ENCODE assay signal across 8 cellular contexts in genomic region chr1:32773018-32773763, GRCh38. TPM values are rescaled to one million over a fixed set of nuclear protein-coding genes. Genes with fewer than 3 reads are reported as not detected.
DNase-seq lines count a peak whose midpoint lies in the region; ATAC-seq and TF ChIP-seq lines count a peak whose summit lies in the region.

No MANE protein-coding gene starts in this region.

- peak overlapping the region; percentile 38 for H3K4me3 Mint-ChIP-seq in Calu3 (ENCODE audit: low read depth, unreplicated experiment)
- H3K4me3 Mint-ChIP-seq in activated CD8-positive, alpha-beta T cell treated with anti-CD3 and anti-CD28 coated beads, Interleukin-2, amount 10 ng/mL, durations not matched to agents 7 days and 5 days = no peak overlapping the region

- intact Hi-C loops in Calu3 (cut with micrococcal nuclease; ENCODE audit: unreplicated experiment) = loop anchor here (1.0 kb wide), 1 partner anchor 61 kb away; no protein-coding TSS in a partner anchor

- TF ChIP-seq CTCF in Calu3 (IDR thresholded peaks at IDR 0.05; ENCODE audit: unreplicated experiment) = peak; percentile 93

- H3K18ac ChIP-seq in mesendoderm (ENCODE audit: low read length) = no peak overlapping the region

- H3K4me3 ChIP-seq in effector memory CD4-positive, alpha-beta T cell (ENCODE audit: insufficient read depth, low read depth, low read length, poor library complexity, severe bottlenecking) = no peak overlapping the region
- H3K4me3 ChIP-seq in mesendoderm (ENCODE audit: low read length) = no peak overlapping the region

- peak overlapping the region; percentile 79 for H3K27ac Mint-ChIP-seq in Calu3 (ENCODE audit: unreplicated experiment)
- no peak overlapping the region for H3K27ac Mint-ChIP-seq in activated CD8-positive, alpha-beta T cell treated with anti-CD3 and anti-CD28 coated beads, Interleukin-2, amount 10 ng/mL, durations not matched to agents 7 days and 5 days

- no peak overlapping the region for H2AK5ac ChIP-seq in mesendoderm (ENCODE audit: low read length)

- no peak overlapping the region for H4K5ac ChIP-seq in mesendoderm (ENCODE audit: low read length)

- H3K9me3 ChIP-seq in effector memory CD4-positive, alpha-beta T cell (ENCODE audit: control insufficient read depth, low read length) = no peaks in the 10 kb centered on the region

- POLR2A ChIA-PET in activated CD8-positive, alpha-beta T cell treated with anti-CD3 and anti-CD28 coated beads, Interleukin-2, amount 10 ng/mL, durations not matched to agents 7 days and 5 days (lab: Charles Lee) = interaction anchor here (0.7 to 2.8 kb wide), 4 partner anchors 10 to 122 kb away, joined by 3 to 9 read pairs (median 4); partner anchors contain the start of gene RBBP4

- peak; percentile 90 for DNase-seq in Calu3
- peak; percentile 55 for DNase-seq in NCI-H82 treated with DMSO at 0.1 percent for 48 hours (lab: John Stamatoyannopoulos, UW; ENCODE audit: unreplicated experiment)
- peak; percentile 80 for DNase-seq in activated CD8-positive, alpha-beta T cell treated with anti-CD3 and anti-CD28 coated beads, Interleukin-2, amount 10 ng/mL, durations not matched to agents 7 days and 5 days
- DNase-seq in effector memory CD4-positive, alpha-beta T cell = peak; percentile 43 to 51 (median 47)
- peak; percentile 90 for DNase-seq in mesendoderm
- DNase-seq in stimulated activated CD8-positive, alpha-beta memory T cell treated with anti-CD3 and anti-CD28 coated beads, Interleukin-2, amount 100 ng/mL, for 1 hour (ENCODE audit: low read depth in 2 of 2) = peak; percentile 39 to 57

- H3K27me3 Mint-ChIP-seq in Calu3 (ENCODE audit: unreplicated experiment) = no peaks in the 10 kb centered on the region
- no peaks in the 10 kb centered on the region for H3K27me3 Mint-ChIP-seq in activated CD8-positive, alpha-beta T cell treated with anti-CD3 and anti-CD28 coated beads, Interleukin-2, amount 10 ng/mL, durations not matched to agents 7 days and 5 days (ENCODE audit: low read depth)

- peaks cover 15% of the 10 kb centered on the region for H3K36me3 ChIP-seq in effector memory CD4-positive, alpha-beta T cell (ENCODE audit: control insufficient read depth, insufficient read depth, low read length)
- H3K36me3 ChIP-seq in mesendoderm (ENCODE audit: control insufficient read depth, insufficient read depth, low read length) = peaks cover 9% of the 10 kb centered on the region

- H3K27ac ChIP-seq in effector memory CD4-positive, alpha-beta T cell (ENCODE audit: insufficient read depth, low read length, poor library complexity, severe bottlenecking) = no peak overlapping the region
- no peak overlapping the region for H3K27ac ChIP-seq in mesendoderm (ENCODE audit: low read depth, low read length)

- H3K4me1 ChIP-seq in effector memory CD4-positive, alpha-beta T cell (ENCODE audit: control insufficient read depth, insufficient read depth, low read length, poor library complexity, severe bottlenecking) = no peaks in the 10 kb centered on the region
- no peaks in the 10 kb centered on the region for H3K4me1 ChIP-seq in mesendoderm (ENCODE audit: control insufficient read depth, low read depth, low read length)

- H3K9ac ChIP-seq in mesendoderm (ENCODE audit: low read length) = no peak overlapping the region

- no peak overlapping the region for H4K8ac ChIP-seq in mesendoderm (ENCODE audit: low read depth, low read length)

- H3K27me3 ChIP-seq in effector memory CD4-positive, alpha-beta T cell (replicated peaks; ENCODE audit: control insufficient read depth, insufficient read depth, low read length, poor library complexity, severe bottlenecking) = no peaks in the 10 kb centered on the region
- H3K27me3 ChIP-seq in mesendoderm (ENCODE audit: insufficient read depth, low read length, poor library complexity) = no peaks in the 10 kb centered on the region

- no TSS peak for BruUV-seq in Calu3 (replicated peaks; lab: Mats Ljungman, UMichigan)

- no CpG with 5 or more reads among the region's 9 CpGs for WGBS in mesendoderm (ENCODE audit: extremely low coverage, insufficient coverage, low lambda C conversion rate)

- H3K36me3 Mint-ChIP-seq in Calu3 (ENCODE audit: insufficient read depth, unreplicated experiment) = peaks cover 90% of the 10 kb centered on the region
- H3K36me3 Mint-ChIP-seq in activated CD8-positive, alpha-beta T cell treated with anti-CD3 and anti-CD28 coated beads, Interleukin-2, amount 10 ng/mL, durations not matched to agents 7 days and 5 days (ENCODE audit: low read depth) = peaks cover 24% of the 10 kb centered on the region

- H3K79me2 ChIP-seq in mesendoderm (ENCODE audit: control insufficient read depth, insufficient read depth, low read length) = no peaks in the 10 kb centered on the region

- H3K56ac ChIP-seq in mesendoderm (ENCODE audit: low read length) = no peak overlapping the region

- no peaks in the 10 kb centered on the region for H3K9me3 Mint-ChIP-seq in Calu3 (ENCODE audit: low read depth, unreplicated experiment)
- H3K9me3 Mint-ChIP-seq in activated CD8-positive, alpha-beta T cell treated with anti-CD3 and anti-CD28 coated beads, Interleukin-2, amount 10 ng/mL, durations not matched to agents 7 days and 5 days (ENCODE audit: insufficient read depth) = no peaks in the 10 kb centered on the region

- H2BK5ac ChIP-seq in mesendoderm (ENCODE audit: low read length) = no peak overlapping the region

- no peak overlapping the region for H3K4me2 ChIP-seq in mesendoderm (ENCODE audit: low read length)

- H3K4me1 Mint-ChIP-seq in Calu3 (ENCODE audit: low read depth, unreplicated experiment) = peaks cover 35% of the 10 kb centered on the region
- H3K4me1 Mint-ChIP-seq in activated CD8-positive, alpha-beta T cell treated with anti-CD3 and anti-CD28 coated beads, Interleukin-2, amount 10 ng/mL, durations not matched to agents 7 days and 5 days (ENCODE audit: low read depth) = peaks cover 21% of the 10 kb centered on the region

- CTCF ChIA-PET in Calu3 (lab: Charles Lee) = interaction anchor here (0.6 to 8.9 kb wide), 10 partner anchors 12 to 371 kb away, joined by 3 to 102 read pairs (median 6); a partner anchor contains a TSS
- CTCF ChIA-PET in activated CD8-positive, alpha-beta T cell treated with anti-CD3 and anti-CD28 coated beads, Interleukin-2, amount 10 ng/mL, durations not matched to agents 7 days and 5 days (lab: Charles Lee) = interaction anchor here (0.6 to 6.3 kb wide), 25 partner anchors 10 to 1103 kb away, joined by 3 to 142 read pairs (median 6); no protein-coding TSS in a partner anchor

- H2BK120ac ChIP-seq in mesendoderm (ENCODE audit: low read depth, low read length) = no peak overlapping the region

- H3K23ac ChIP-seq in mesendoderm (ENCODE audit: low read length) = no peak overlapping the region

- H2BK15ac ChIP-seq in mesendoderm (replicated peaks; ENCODE audit: low read depth) = no peak overlapping the region

- no peak overlapping the region for H3K4ac ChIP-seq in mesendoderm (ENCODE audit: low read depth, low read length)

- H3K79me1 ChIP-seq in mesendoderm (ENCODE audit: low read length) = no peaks in the 10 kb centered on the region

- ATAC-seq in HG03460 (IDR thresholded peaks at IDR 0.05; ENCODE audit: unreplicated experiment) (peak; percentile 43), GM18498 (IDR thresholded peaks at IDR 0.05; ENCODE audit: unreplicated experiment) (no peak)
- peak; percentile 80 for ATAC-seq in activated CD8-positive, alpha-beta T cell treated with anti-CD3 and anti-CD28 coated beads, Interleukin-2, amount 10 ng/mL, durations not matched to agents 7 days and 5 days

RNA-seq across cellular contexts. Expression of gene YARS1, which starts 44.0 kb away (rescaled TPM):
- total RNA-seq in Calu3 (2022) = 186 and 188 TPM in 2 replicates
- total RNA-seq in activated CD8-positive, alpha-beta T cell treated with anti-CD3 and anti-CD28 coated beads, Interleukin-2, amount 10 ng/mL, durations not matched to agents 7 days and 5 days = 100 to 1,000 TPM; 175 to 189 TPM
- 217 TPM for polyA plus RNA-seq in mesendoderm (2013, experiment 1 of 2)
- polyA plus RNA-seq in mesendoderm (2013, experiment 2 of 2) = 220 TPM

RNA-seq across cellular contexts. Expression of gene S100PBP, which starts 44.3 kb away (rescaled TPM):
- 57.4 and 61.1 TPM in 2 replicates for total RNA-seq in Calu3 (2022)
- total RNA-seq in activated CD8-positive, alpha-beta T cell treated with anti-CD3 and anti-CD28 coated beads, Interleukin-2, amount 10 ng/mL, durations not matched to agents 7 days and 5 days = 10 to 100 TPM; 78.3 to 78.9 TPM
- 15.2 TPM for polyA plus RNA-seq in mesendoderm (2013, experiment 1 of 2)
- polyA plus RNA-seq in mesendoderm (2013, experiment 2 of 2) = 15.5 TPM
